In the genomic region with DNA sequence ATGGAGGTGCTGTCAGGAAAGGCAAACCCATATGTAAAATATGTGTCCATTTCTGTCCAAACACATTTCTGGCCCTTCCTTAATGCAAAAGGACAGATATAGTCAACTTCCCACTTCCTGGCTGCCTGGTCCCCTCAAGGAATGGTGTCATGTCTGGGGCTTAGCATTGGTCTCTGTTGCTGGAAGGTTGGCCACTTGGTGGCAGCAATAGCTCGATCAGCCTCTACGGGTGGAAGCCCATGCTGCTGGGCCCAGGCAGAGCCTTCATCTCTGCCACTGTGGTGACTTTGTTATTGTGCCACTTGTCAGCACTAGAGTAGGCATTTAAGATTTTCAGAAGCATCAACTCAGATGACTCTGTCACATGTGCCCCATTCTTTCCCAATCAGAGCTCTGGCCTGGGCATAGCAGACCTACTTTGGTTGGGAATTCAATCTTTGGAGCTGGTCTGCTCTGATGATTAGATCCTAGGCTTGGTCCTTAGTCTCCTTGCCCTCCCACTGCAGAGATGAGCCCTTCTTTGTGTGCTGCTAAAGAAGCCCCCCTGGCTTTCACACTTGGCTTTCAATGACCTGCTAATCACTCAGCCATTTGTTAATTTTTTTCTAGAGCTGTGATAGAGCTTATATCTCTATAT, we compare ENCODE assay signal across 7 cellular contexts. TPM values are rescaled to one million over a fixed set of nuclear protein-coding genes. Genes with fewer than 3 reads are reported as not detected.
DNase-seq lines count a peak whose midpoint lies in the region; ATAC-seq and TF ChIP-seq lines count a peak whose summit lies in the region.

No MANE protein-coding gene starts in this region.

- no peaks in the 10 kb centered on the region for H3K4me1 Mint-ChIP-seq in HFFc6 (ENCODE audit: low read depth)

- H3K27me3 Mint-ChIP-seq in HFFc6 (ENCODE audit: insufficient read depth), result peaks cover 5% of the 10 kb centered on the region

- peak; percentile 87 to 91 for ATAC-seq in lower lobe of right lung

- H3K4me3 ChIP-seq in GM06990 (replicated peaks; ENCODE audit: low read depth, low read length) (no peak overlapping the region), lower lobe of right lung (no peak overlapping the region)

- H3K27ac Mint-ChIP-seq in HFFc6, result no peak overlapping the region

- TF ChIP-seq CTCF in GM06990 (IDR thresholded peaks at IDR 0.05; ENCODE audit: insufficient read depth, low read length, poor library complexity, severe bottlenecking) (peak; percentile 77), HFFc6 (IDR thresholded peaks at IDR 0.05) (peak; percentile 80), lower lobe of right lung (IDR thresholded peaks at IDR 0.05) (peak; percentile 65)

- H3K4me3 Mint-ChIP-seq in HFFc6, result no peak overlapping the region

- H3K9me3 ChIP-seq in lower lobe of right lung, result no peaks in the 10 kb centered on the region

- intact Hi-C loops in lower lobe of right lung (cut with DNase I), result loop anchor here (10.0 kb wide), 1 partner anchor 195 kb away; no protein-coding TSS in a partner anchor

- no peaks in the 10 kb centered on the region for H3K9me3 Mint-ChIP-seq in HFFc6

- DNase-seq in GM06990 (ENCODE audit: extremely low read depth, insufficient read length) (no peak), HFFc6 (peak; percentile 53), NCI-H1930 (lab: John Stamatoyannopoulos, UW) (peak; percentile 21 to 47), ecto neural progenitor cell (ENCODE audit: low spot score) (peak; percentile 77), lower lobe of right lung (peak; percentile 61)
- DNase-seq in activated CD4-positive, alpha-beta T cell treated with anti-CD3 and anti-CD28 coated beads for 1 hour, result peak; percentile 15
- peak; percentile 4 for DNase-seq in stimulated activated naive CD4-positive, alpha-beta T cell treated with Interleukin-2 at 50 U/mL for 16 hours (lab: John Stamatoyannopoulos, UW)

- no peak overlapping the region for H3K27ac ChIP-seq in lower lobe of right lung

- no peaks in the 10 kb centered on the region for H3K36me3 Mint-ChIP-seq in HFFc6 (ENCODE audit: low read depth)

- H3K27me3 ChIP-seq in GM06990 (replicated peaks; ENCODE audit: control insufficient read depth, insufficient read depth, low read length), result no peaks in the 10 kb centered on the region
- H3K27me3 ChIP-seq in lower lobe of right lung (ENCODE audit: low read depth), result no peaks in the 10 kb centered on the region

- no peaks in the 10 kb centered on the region for H3K4me1 ChIP-seq in lower lobe of right lung

- H3K36me3 ChIP-seq in GM06990 (ENCODE audit: control insufficient read depth, insufficient read depth, low read length), result no peaks in the 10 kb centered on the region
- H3K36me3 ChIP-seq in lower lobe of right lung, result no peaks in the 10 kb centered on the region

RNA-seq across cellular contexts. Expression of a gene that starts 51.0 kb away (rescaled TPM):
- total RNA-seq in HFFc6 (2021; fragmentation: NEBNext Ultra II Directional; extraction: Animal tissue kit (Norgen Biotek cat#: 25700)), result not detected
- 0.80 TPM for total RNA-seq in lower lobe of right lung

RNA-seq across cellular contexts. Expression of a gene that starts 58.5 kb away (rescaled TPM):
- total RNA-seq in HFFc6 (2021; fragmentation: NEBNext Ultra II Directional; extraction: Animal tissue kit (Norgen Biotek cat#: 25700)), result 10 to 100 TPM; 30.3 to 32.4 (median 30.9) TPM
- 91.5 TPM for total RNA-seq in lower lobe of right lung
